ENCODE assay signal across 8 cellular contexts in the genomic region with DNA sequence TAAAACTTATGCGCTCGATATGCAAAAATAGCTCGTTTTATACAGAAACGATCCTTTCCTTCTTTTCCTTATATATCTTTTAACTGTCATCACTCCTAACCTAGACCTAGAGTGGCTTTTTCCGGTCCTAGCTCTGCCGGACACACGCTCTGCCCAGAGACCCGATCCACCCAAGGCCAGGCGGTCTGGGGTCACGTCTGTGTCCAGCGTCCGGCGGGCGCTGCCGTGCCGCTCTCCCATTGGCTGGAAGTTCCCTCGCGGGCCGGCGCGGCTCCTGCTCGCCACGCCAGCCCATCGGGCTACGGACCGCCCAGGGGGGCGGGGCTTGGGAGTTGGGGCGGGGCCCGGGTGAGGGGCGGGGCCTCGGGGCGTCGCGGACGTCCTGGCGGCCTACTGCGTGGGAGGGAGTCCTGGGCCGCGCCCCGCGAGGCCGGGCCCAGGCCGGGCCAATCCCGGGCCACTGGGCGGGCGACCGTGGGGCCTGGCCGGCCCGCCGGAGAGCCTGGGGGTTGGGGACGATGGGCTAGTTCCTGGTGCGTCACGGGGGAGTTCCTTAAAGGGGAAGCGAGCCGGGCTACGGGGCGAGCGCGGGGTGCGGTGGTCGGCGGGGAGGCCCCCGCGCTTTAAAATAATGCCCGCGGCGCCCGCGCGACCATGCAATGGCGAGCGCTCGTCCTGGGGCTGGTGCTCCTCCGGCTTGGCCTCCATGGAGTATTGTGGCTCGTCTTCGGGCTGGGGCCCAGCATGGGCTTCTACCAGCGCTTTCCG. TPM values are rescaled to one million over a fixed set of nuclear protein-coding genes. Genes with fewer than 3 reads are reported as not detected.
DNase-seq lines count a peak whose midpoint lies in the region.

Gene EDEM1, plus strand, starts transcription at position 556 of the 768 bp plus-strand sequence. Its CDS starts 99 bp downstream, at position 655.

- no peak within 1 kb of the TSS for H3K27ac ChIP-seq in SK-N-MC
- peak within 1 kb of the TSS; percentile 82 for H3K27ac ChIP-seq in substantia nigra (ENCODE audit: low read depth, low read length, poor library complexity, severe bottlenecking)

- no peaks in the 10 kb centered on the region for H3K27me3 ChIP-seq in HAP-1 (ENCODE audit: low read depth)
- no peaks in the 10 kb centered on the region for H3K27me3 ChIP-seq in MG63

- DNase-seq in GM04503 (ENCODE audit: low read depth) (peak; percentile 71), HAP-1 (ENCODE audit: low spot score in 2 of 2) (peak; percentile 86 to 94), MG63 (peak; percentile 91), SK-N-MC (ENCODE audit: low read depth, low spot score) (no peak), germinal center (ENCODE audit: low spot score) (peak; percentile 98), non-pigmented ciliary epithelial cell (ENCODE audit: low read depth) (peak; percentile 70), substantia nigra (lab: John Stamatoyannopoulos, UW) (peak; percentile 80 to 98 (median 94))
- DNase-seq in activated naive CD4-positive, alpha-beta T cell treated with anti-CD3 and anti-CD28 coated beads, Interleukin-2, amount 10 ng/mL, durations not matched to agents 7 days and 5 days = peak; percentile 95

- peak within 1 kb of the TSS; percentile 84 for H3K9ac ChIP-seq in SK-N-MC (ENCODE audit: insufficient read length)

- CTCF ChIA-PET in activated naive CD4-positive, alpha-beta T cell treated with anti-CD3 and anti-CD28 coated beads, Interleukin-2, amount 10 ng/mL, durations not matched to agents 7 days and 5 days (lab: Charles Lee) = interaction anchor here (1.5 to 2.2 kb wide), 3 partner anchors 11 to 476 kb away, joined by 4 to 17 read pairs (median 4); partner anchors contain the start of gene ARL8B

- peaks cover 10% of the 10 kb centered on the region for H3K4me1 ChIP-seq in HAP-1

- H3K27ac Mint-ChIP-seq in activated naive CD4-positive, alpha-beta T cell treated with anti-CD3 and anti-CD28 coated beads, Interleukin-2, amount 10 ng/mL, durations not matched to agents 7 days and 5 days = peak within 1 kb of the TSS; percentile 95

- no peaks in the 10 kb centered on the region for H3K9me3 Mint-ChIP-seq in activated naive CD4-positive, alpha-beta T cell treated with anti-CD3 and anti-CD28 coated beads, Interleukin-2, amount 10 ng/mL, durations not matched to agents 7 days and 5 days

- peak within 1 kb of the TSS; percentile 93 for H3K4me3 Mint-ChIP-seq in activated naive CD4-positive, alpha-beta T cell treated with anti-CD3 and anti-CD28 coated beads, Interleukin-2, amount 10 ng/mL, durations not matched to agents 7 days and 5 days

- peak within 1 kb of the TSS; percentile 95 for H3K4me3 ChIP-seq in HAP-1
- peak within 1 kb of the TSS; percentile 84 for H3K4me3 ChIP-seq in MG63
- peak within 1 kb of the TSS; percentile 80 for H3K4me3 ChIP-seq in SK-N-MC

- in situ Hi-C loops in HAP-1 (cut with MboI; ENCODE audit: low sequenced_read_pairs) = no loop called here

- H3K36me3 ChIP-seq in HAP-1 (replicated peaks) (0 out of 2 replicates have a peak, but pooled peaks cover 6% of the 10 kb centered on the region), MG63 (no peaks in the 10 kb centered on the region; the same call in 1 of the 2 replicates), SK-N-MC (ENCODE audit: insufficient read depth, low read length) (no peaks in the 10 kb centered on the region)

- H3K27me3 Mint-ChIP-seq in activated naive CD4-positive, alpha-beta T cell treated with anti-CD3 and anti-CD28 coated beads, Interleukin-2, amount 10 ng/mL, durations not matched to agents 7 days and 5 days = no peaks in the 10 kb centered on the region

- peaks cover 37% of the 10 kb centered on the region for H3K4me1 Mint-ChIP-seq in activated naive CD4-positive, alpha-beta T cell treated with anti-CD3 and anti-CD28 coated beads, Interleukin-2, amount 10 ng/mL, durations not matched to agents 7 days and 5 days

- H3K36me3 Mint-ChIP-seq in activated naive CD4-positive, alpha-beta T cell treated with anti-CD3 and anti-CD28 coated beads, Interleukin-2, amount 10 ng/mL, durations not matched to agents 7 days and 5 days = peaks cover 34% of the 10 kb centered on the region

- H3K9me3 ChIP-seq in HAP-1 = no peaks in the 10 kb centered on the region
- no peaks in the 10 kb centered on the region for H3K9me3 ChIP-seq in MG63
- no peaks in the 10 kb centered on the region for H3K9me3 ChIP-seq in SK-N-MC (ENCODE audit: low read depth, low read length)

RNA-seq across cellular contexts. Expression of gene EDEM1, which starts in this region (rescaled TPM):
- total RNA-seq in MG63 (2014; rRNA removed; shearing (Covaris generic); ENCODE audit: low replicate concordance) = 11.0 and 20.5 TPM in 2 replicates
